Comparison of ENCODE assay signal across 1 cellular context in genomic region chrX:110512341-110512740, GRCh38.
TF ChIP-seq lines count a peak whose summit lies in the region.

No MANE protein-coding gene starts in this region.

TF ChIP-seq in GM23338, 12 proteins besides CTCF, POLR2A, EP300 and RAD21:
- TF ChIP-seq REST (IDR thresholded peaks at IDR 0.05; ENCODE audit: unreplicated experiment), result no peak
- no peak for TF ChIP-seq JUNB (IDR thresholded peaks at IDR 0.05; ENCODE audit: unreplicated experiment)
- TF ChIP-seq ETS1 (IDR thresholded peaks at IDR 0.05), result no peak
- no peak for TF ChIP-seq EZH2phosphoT487 (IDR thresholded peaks at IDR 0.05; ENCODE audit: unreplicated experiment)
- no peak for TF ChIP-seq CREB1 (CRISPR knock-in tag; IDR thresholded peaks at IDR 0.05; ENCODE audit: low read depth)
- TF ChIP-seq ZNF114 (CRISPR knock-in tag; IDR thresholded peaks at IDR 0.05), result no peak
- no peak for TF ChIP-seq NANOG (IDR thresholded peaks at IDR 0.05; ENCODE audit: borderline replicate concordance)
- TF ChIP-seq STAT1 (IDR thresholded peaks at IDR 0.05; ENCODE audit: unreplicated experiment), result no peak
- no peak for TF ChIP-seq EZH2 (IDR thresholded peaks at IDR 0.05; ENCODE audit: low read depth, unreplicated experiment)
